Comparison of ENCODE assay signal across 11 cellular contexts in the genomic region with DNA sequence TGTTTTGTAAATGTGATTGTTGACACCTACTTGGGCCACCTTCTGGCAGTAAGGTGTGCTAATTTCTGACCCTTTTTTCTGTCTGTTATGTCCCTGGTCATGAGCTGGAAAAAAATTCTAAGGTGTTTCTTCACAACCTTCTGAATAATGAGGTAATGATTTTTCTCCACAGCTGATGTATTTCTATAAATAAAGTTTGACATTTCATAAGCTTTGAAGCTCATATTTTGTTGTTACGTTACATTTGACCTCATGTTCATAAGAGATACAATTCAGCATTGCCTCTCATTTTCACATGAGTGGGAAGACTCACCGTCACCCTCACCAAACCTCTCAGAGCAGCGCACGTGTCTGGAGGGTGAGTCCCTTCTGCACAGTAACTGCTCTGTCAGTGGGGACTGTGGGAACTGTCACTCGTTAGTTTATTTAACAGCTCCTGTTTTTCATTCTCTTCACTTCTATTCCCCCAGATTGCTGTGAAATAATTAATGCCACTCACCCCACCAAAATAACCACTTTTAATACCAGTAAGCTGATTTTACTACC.
A peak's percentile ranks its signal among the peaks of the same experiment; 100 is the strongest.
DNase-seq lines count a peak whose midpoint lies in the region; ATAC-seq lines count a peak whose summit lies in the region.
"Had no signal": no experiment of that assay in that cellular context is flagged by ENCODE, and none has a peak within 500 bp of the region (broad histone marks: within the 10 kb centered on the region; RNA-seq: fewer than 3 reads in every experiment).

No MANE protein-coding gene starts in this region.

- CTCF ChIA-PET in activated CD4-positive, alpha-beta T cell treated with anti-CD3 and anti-CD28 coated beads for 36 hours (lab: Charles Lee): interaction anchor here (0.5 to 2.3 kb wide), 11 partner anchors 9 to 646 kb away, joined by 3 to 10 read pairs (median 4); a partner anchor contains a TSS
- CTCF ChIA-PET in activated CD4-positive, alpha-beta T cell treated with anti-CD3 and anti-CD28 coated beads, Interleukin-2, amount 10 ng/mL, durations not matched to agents 7 days and 5 days (lab: Charles Lee): interaction anchor here (1.0 to 2.9 kb wide), 5 partner anchors 9 to 179 kb away, joined by 3 to 12 read pairs (median 4); no protein-coding TSS in a partner anchor

- peaks cover 92% of the 10 kb centered on the region for H3K4me1 Mint-ChIP-seq in activated CD4-positive, alpha-beta T cell treated with anti-CD3 and anti-CD28 coated beads for 36 hours
- H3K4me1 Mint-ChIP-seq in activated CD4-positive, alpha-beta T cell treated with anti-CD3 and anti-CD28 coated beads, Interleukin-2, amount 10 ng/mL, durations not matched to agents 7 days and 5 days: peaks cover 64% of the 10 kb centered on the region
- H3K4me1 Mint-ChIP-seq in activated naive CD8-positive, alpha-beta T cell (ENCODE audit: low read depth): peaks cover 94% of the 10 kb centered on the region

- intact Hi-C loops in activated CD4-positive, alpha-beta T cell treated with anti-CD3 and anti-CD28 coated beads for 36 hours (cut with DNase I, micrococcal nuclease): loop anchor here (5.0 to 10.0 kb wide), 3 partner anchors 181 to 731 kb away; no protein-coding TSS in a partner anchor

- no peak overlapping the region for H3K4me2 ChIP-seq in GM23248 (ENCODE audit: unreplicated experiment)

- WGBS in GM23248 (ENCODE audit: low coverage in 1 of 2, low lambda C conversion rate in 2 of 2, missing lambda C conversion rate in 2 of 2), 2 experiments: 95 to 97% methylated on average over 5 of the region's 5 CpGs

- H3K4me3 Mint-ChIP-seq in activated CD4-positive, alpha-beta T cell treated with anti-CD3 and anti-CD28 coated beads for 36 hours: no peak overlapping the region
- no peak overlapping the region for H3K4me3 Mint-ChIP-seq in activated CD4-positive, alpha-beta T cell treated with anti-CD3 and anti-CD28 coated beads, Interleukin-2, amount 10 ng/mL, durations not matched to agents 7 days and 5 days
- H3K4me3 Mint-ChIP-seq in activated naive CD8-positive, alpha-beta T cell: peak overlapping the region; percentile 63
- H3K4me3 Mint-ChIP-seq: T-helper 1 cell treated with Interleukin-12 subunit alpha and Interleukin-12 subunit beta and Interleukin-4 antibody, amounts not matched to agents 30 μg/mL and 1 μg/mL, for 36 hours had no signal

- H3K9me3 ChIP-seq in GM23248 (ENCODE audit: low read depth): no peaks in the 10 kb centered on the region

- H3K36me3 Mint-ChIP-seq in activated CD4-positive, alpha-beta T cell treated with anti-CD3 and anti-CD28 coated beads for 36 hours (ENCODE audit: low read depth): peaks cover 19% of the 10 kb centered on the region
- H3K36me3 Mint-ChIP-seq in activated CD4-positive, alpha-beta T cell treated with anti-CD3 and anti-CD28 coated beads, Interleukin-2, amount 10 ng/mL, durations not matched to agents 7 days and 5 days (ENCODE audit: low read depth): peaks cover 59% of the 10 kb centered on the region
- peaks cover 13% of the 10 kb centered on the region for H3K36me3 Mint-ChIP-seq in activated naive CD8-positive, alpha-beta T cell

- H3K9ac ChIP-seq in GM23248: no peak overlapping the region

- H3K79me2 ChIP-seq in GM23248 (ENCODE audit: insufficient read depth): no peaks in the 10 kb centered on the region

- no peaks in the 10 kb centered on the region for H3K36me3 ChIP-seq in GM23248 (ENCODE audit: low read depth)

- H3K27me3 Mint-ChIP-seq in activated CD4-positive, alpha-beta T cell treated with anti-CD3 and anti-CD28 coated beads for 36 hours: no peaks in the 10 kb centered on the region
- no peaks in the 10 kb centered on the region for H3K27me3 Mint-ChIP-seq in activated CD4-positive, alpha-beta T cell treated with anti-CD3 and anti-CD28 coated beads, Interleukin-2, amount 10 ng/mL, durations not matched to agents 7 days and 5 days
- H3K27me3 Mint-ChIP-seq in activated naive CD8-positive, alpha-beta T cell: no peaks in the 10 kb centered on the region

- no peaks in the 10 kb centered on the region for H4K20me1 ChIP-seq in GM23248 (ENCODE audit: insufficient read depth)

- POLR2A ChIA-PET in activated CD4-positive, alpha-beta T cell treated with anti-CD3 and anti-CD28 coated beads for 36 hours (lab: Charles Lee): interaction anchor here (1.2 kb wide), 1 partner anchor 126 kb away, joined by 6 read pairs; no protein-coding TSS in a partner anchor
- POLR2A ChIA-PET in activated CD4-positive, alpha-beta T cell treated with anti-CD3 and anti-CD28 coated beads, Interleukin-2, amount 10 ng/mL, durations not matched to agents 7 days and 5 days (lab: Charles Lee): no interaction called here

- peak; percentile 80 for ATAC-seq in activated CD4-positive, alpha-beta T cell treated with anti-CD3 and anti-CD28 coated beads for 36 hours
- ATAC-seq in GM19035 (IDR thresholded peaks at IDR 0.05; ENCODE audit: unreplicated experiment): peak; percentile 55

- in situ Hi-C loops in GM23248 (cut with MboI): loop anchor here (25.0 kb wide), 1 partner anchor 738 kb away; no protein-coding TSS in a partner anchor

- H3K4me3 ChIP-seq in GM23248: no peak overlapping the region

- peak overlapping the region; percentile 52 for H3K27ac Mint-ChIP-seq in activated CD4-positive, alpha-beta T cell treated with anti-CD3 and anti-CD28 coated beads for 36 hours
- no peak overlapping the region for H3K27ac Mint-ChIP-seq in activated CD4-positive, alpha-beta T cell treated with anti-CD3 and anti-CD28 coated beads, Interleukin-2, amount 10 ng/mL, durations not matched to agents 7 days and 5 days
- peak overlapping the region; percentile 97 for H3K27ac Mint-ChIP-seq in activated naive CD8-positive, alpha-beta T cell
- H3K27ac Mint-ChIP-seq: T-helper 1 cell treated with Interleukin-12 subunit alpha and Interleukin-12 subunit beta and Interleukin-4 antibody, amounts not matched to agents 30 μg/mL and 1 μg/mL, for 36 hours had no signal

- H2AFZ ChIP-seq in GM23248: no peak overlapping the region

- H3K9me2 ChIP-seq in GM23248 (ENCODE audit: insufficient read depth): no peaks in the 10 kb centered on the region

- no peak overlapping the region for H3K27ac ChIP-seq in GM23248

- H3F3A ChIP-seq in GM23248 (ENCODE audit: insufficient read depth): no peaks in the 10 kb centered on the region

- H3K4me1 ChIP-seq in GM23248 (ENCODE audit: insufficient read depth): peaks cover 2% of the 10 kb centered on the region

- H3K9me3 Mint-ChIP-seq in activated CD4-positive, alpha-beta T cell treated with anti-CD3 and anti-CD28 coated beads for 36 hours (ENCODE audit: low read depth): no peaks in the 10 kb centered on the region
- no peaks in the 10 kb centered on the region for H3K9me3 Mint-ChIP-seq in activated CD4-positive, alpha-beta T cell treated with anti-CD3 and anti-CD28 coated beads, Interleukin-2, amount 10 ng/mL, durations not matched to agents 7 days and 5 days
- no peaks in the 10 kb centered on the region for H3K9me3 Mint-ChIP-seq in activated naive CD8-positive, alpha-beta T cell (ENCODE audit: low read depth)
- H3K9me3 Mint-ChIP-seq: T-helper 1 cell treated with Interleukin-12 subunit alpha and Interleukin-12 subunit beta and Interleukin-4 antibody, amounts not matched to agents 30 μg/mL and 1 μg/mL, for 36 hours had no signal

- no peaks in the 10 kb centered on the region for H3K27me3 ChIP-seq in GM23248 (replicated peaks; ENCODE audit: insufficient read depth)

- peak; percentile 77 for DNase-seq in activated CD4-positive, alpha-beta T cell treated with anti-CD3 and anti-CD28 coated beads for 36 hours
- DNase-seq in activated CD4-positive, alpha-beta T cell treated with anti-CD3 and anti-CD28 coated beads, Interleukin-2, amount 10 ng/mL, durations not matched to agents 7 days and 5 days: no peak
- DNase-seq in stimulated activated CD4-positive, alpha-beta T cell treated with anti-CD3 and anti-CD28 coated beads, Interleukin-4, amount 100 ng/mL, for 24 hours: peak; percentile 65
- DNase-seq in NCI-H510A treated with DMSO at 0.1 percent for 48 hours (lab: John Stamatoyannopoulos, UW): no peak
- no peak for DNase-seq in LoVo (ENCODE audit: low spot score)
- no peak for DNase-seq in GM23248
- DNase-seq: kidney glomerular epithelial cell, NCI-H1105 treated with DMSO at 0.1 percent for 48 hours had no signal

Comparison
In these comparisons a context has a peak if more than half of its experiments do, and no peak if none do; other contexts are left out.
1. DNase-seq: peak in activated CD4-positive, alpha-beta T cell treated with anti-CD3 and anti-CD28 coated beads for 36 hours (single experiment) and stimulated activated CD4-positive, alpha-beta T cell treated with anti-CD3 and anti-CD28 coated beads, Interleukin-4, amount 100 ng/mL, for 24 hours (single experiment); none in activated CD4-positive, alpha-beta T cell treated with anti-CD3 and anti-CD28 coated beads, Interleukin-2, amount 10 ng/mL, durations not matched to agents 7 days and 5 days (single experiment), NCI-H510A treated with DMSO at 0.1 percent for 48 hours (single experiment), LoVo (single experiment) and GM23248 (single experiment).